In the genomic region with DNA sequence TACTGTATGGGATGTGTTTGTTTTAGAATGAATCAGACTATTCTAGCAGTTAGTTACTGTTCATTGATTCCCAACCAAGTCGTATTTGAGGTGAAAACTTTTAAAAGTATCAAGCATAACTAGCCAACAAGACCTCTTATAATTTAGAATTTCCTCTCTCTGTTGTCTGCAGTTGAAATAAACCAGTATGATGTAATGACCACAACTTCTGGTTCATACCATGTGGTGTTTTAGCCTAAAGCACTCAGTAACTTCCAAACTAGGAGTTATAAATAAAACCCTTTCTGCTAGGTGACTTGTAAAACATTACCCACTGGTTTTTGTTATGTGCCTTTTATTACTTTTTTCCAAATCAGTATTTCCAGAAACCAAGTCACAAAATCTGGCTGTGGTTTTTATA, we compare ENCODE assay signal across 13 cellular contexts. TPM values are rescaled to one million over a fixed set of nuclear protein-coding genes. Genes with fewer than 3 reads are reported as not detected.
DNase-seq lines count a peak whose midpoint lies in the region; ATAC-seq, FAIRE-seq and TF ChIP-seq lines count a peak whose summit lies in the region.
"Had no signal": no experiment of that assay in that cellular context is flagged by ENCODE, and none has a peak within 500 bp of the region (broad histone marks: within the 10 kb centered on the region; RNA-seq: fewer than 3 reads in every experiment).

No MANE protein-coding gene starts in this region.

- H2BK20ac ChIP-seq in IMR-90 (ENCODE audit: low read depth, low read length), result 0 out of 2 replicates have a peak overlapping the region, but pooled peaks have one; percentile 12

- H3K14ac ChIP-seq in IMR-90 (replicated peaks; ENCODE audit: low read depth, low read length), result no peak overlapping the region

- H3K27me3 ChIP-seq in IMR-90 (ENCODE audit: control insufficient read depth, insufficient read depth, low read length), result no peaks in the 10 kb centered on the region

- no peak overlapping the region for H4K8ac ChIP-seq in IMR-90 (ENCODE audit: low read depth in 2 of 2, low read length in 2 of 2)

- intact Hi-C loops in IMR-90 (cut with micrococcal nuclease), result no loop called here

- no peak overlapping the region for H3K23ac ChIP-seq in IMR-90 (ENCODE audit: low read depth, low read length)

- no CpG with 5 or more reads among the region's 1 CpG for WGBS in IMR-90 (ENCODE audit: extremely low coverage in 2 of 2, insufficient read length in 1 of 2), 2 experiments

- dilution Hi-C loops in IMR-90 (cut with HindIII; ENCODE audit: low sequenced_read_pairs, unreplicated experiment), result no loop called here

- in situ Hi-C loops in IMR-90 (cut with MboI; ENCODE audit: low sequenced_read_pairs), result no loop called here

- H3K79me1 ChIP-seq in IMR-90 (ENCODE audit: low read depth in 1 of 2, low read length in 2 of 2), result no peaks in the 10 kb centered on the region

- no peak overlapping the region for H3K9ac ChIP-seq in IMR-90 (ENCODE audit: low read depth, low read length)

- H3K36me3 ChIP-seq in IMR-90 (ENCODE audit: control insufficient read depth, insufficient read depth, low read length), result no peaks in the 10 kb centered on the region
- H3K36me3 ChIP-seq: prostate gland had no signal

- H4K5ac ChIP-seq in IMR-90 (ENCODE audit: low read depth, low read length), result no peak overlapping the region

- DNase-seq in D721Med (ENCODE audit: insufficient read length, low spot score) (no peak), IMR-90 (peak; percentile 72), epithelial cell of esophagus (ENCODE audit: low read depth) (peak; percentile 19), anterior cingulate cortex (lab: John Stamatoyannopoulos, UW) (no peak), RWPE1 (ENCODE audit: low spot score) (no peak)
- DNase-seq in activated CD4-positive, alpha-beta T cell treated with anti-CD3 and anti-CD28 coated beads, Interleukin-2, amount 50 U/mL, for 4 hours, result no peak
- DNase-seq: activated T-cell treated with anti-CD3 and anti-CD28 coated beads, Interleukin-2, amount 50 U/mL, for 72 hours; CD4-positive, CD25-positive, alpha-beta regulatory T cell; left cardiac atrium had no signal

- CTCF ChIA-PET in IMR-90 (lab: Yijun Ruan, JAX) (no interaction called here), RWPE1 (lab: Yijun Ruan, JAX) (no interaction called here)

- no peaks in the 10 kb centered on the region for H3K9me1 ChIP-seq in IMR-90 (ENCODE audit: insufficient read depth, low read length)

- no peaks in the 10 kb centered on the region for H4K20me1 ChIP-seq in IMR-90 (ENCODE audit: insufficient read depth, low read length)

- no peak overlapping the region for H2AFZ ChIP-seq in IMR-90 (replicated peaks; ENCODE audit: low read length, poor library complexity)

- H3K4me2 ChIP-seq in IMR-90 (ENCODE audit: low read depth, low read length), result peak overlapping the region; percentile 34; the same call in 1 of the 2 replicates

- no peak for TF ChIP-seq POLR2A in IMR-90 (IDR thresholded peaks at IDR 0.05; ENCODE audit: low read depth, low read length)

- no peak overlapping the region for H2AK5ac ChIP-seq in IMR-90 (ENCODE audit: low read depth, low read length)

- H3K4ac ChIP-seq in IMR-90 (ENCODE audit: low read depth, low read length), result no peak overlapping the region

- BruUV-seq in IMR-90 (replicated peaks; lab: Mats Ljungman, UMichigan), result no TSS peak

- FAIRE-seq in D721Med (lab: Jason Lieb, UNC), result peak; percentile 32

- no peak overlapping the region for H3K56ac ChIP-seq in IMR-90 (ENCODE audit: extremely low read depth, insufficient read depth, low read length)

- H4K91ac ChIP-seq in IMR-90 (ENCODE audit: insufficient read depth, low read depth, low read length), result no peak overlapping the region

- ATAC-seq in GM21423 (IDR thresholded peaks at IDR 0.05; ENCODE audit: unreplicated experiment), result peak; percentile 72
- peak; percentile 57 for ATAC-seq in IMR-90 (ENCODE audit: low read depth)
- no peak for ATAC-seq in HG03175 (IDR thresholded peaks at IDR 0.05; ENCODE audit: unreplicated experiment)
- ATAC-seq: activated T-cell treated with anti-CD3 and anti-CD28 coated beads, Interleukin-2, amount 50 U/mL, for 72 hours; left cardiac atrium had no signal

- TF ChIP-seq CTCF in D721Med (IDR thresholded peaks at IDR 0.05; ENCODE audit: insufficient read depth, missing control alignments) (no peak), IMR-90 (conservative IDR thresholded peaks at IDR 0.05; ENCODE audit: low read depth, low read length) (no peak), epithelial cell of esophagus (IDR thresholded peaks at IDR 0.05; ENCODE audit: insufficient read depth, low read depth, low read length, missing control alignments) (no peak), RWPE1 (conservative IDR thresholded peaks at IDR 0.05; ENCODE audit: low read depth) (no peak)

- H3K4me3 ChIP-seq in IMR-90 (ENCODE audit: insufficient read depth, low read depth, low read length), result no peak overlapping the region
- H3K4me3 ChIP-seq in epithelial cell of esophagus (ENCODE audit: low read length), result no peak overlapping the region
- H3K4me3 ChIP-seq: prostate gland had no signal

- H3K9me3 ChIP-seq in IMR-90 (ENCODE audit: control insufficient read depth, insufficient read depth, low read length), result no peaks in the 10 kb centered on the region
- H3K9me3 ChIP-seq: prostate gland had no signal

- H2BK15ac ChIP-seq in IMR-90 (ENCODE audit: low read depth, low read length), result no peak overlapping the region

- TF ChIP-seq RAD21 in IMR-90 (IDR thresholded peaks at IDR 0.05; ENCODE audit: low read length), result no peak

- no peak overlapping the region for H2BK120ac ChIP-seq in IMR-90 (ENCODE audit: low read depth, low read length)

- H2AK9ac ChIP-seq in IMR-90 (replicated peaks; ENCODE audit: low read depth, low read length, poor library complexity), result no peak overlapping the region

- POLR2A ChIA-PET in IMR-90 (lab: Charles Lee; ENCODE audit: unreplicated experiment), result no interaction called here
- POLR2A ChIA-PET in RWPE1 (lab: Yijun Ruan, JAX; ENCODE audit: low non-redundant PET), result no interaction called here

- no peak overlapping the region for H3K27ac ChIP-seq in IMR-90 (ENCODE audit: insufficient read depth, low read length)
- H3K27ac ChIP-seq in RWPE1, result no peak overlapping the region
- H3K27ac ChIP-seq: prostate gland had no signal

- H2BK5ac ChIP-seq in IMR-90 (ENCODE audit: low read depth, low read length, poor library complexity, severe bottlenecking), result peak overlapping the region; percentile 23

- H3K4me1 ChIP-seq in IMR-90 (ENCODE audit: control insufficient read depth, insufficient read depth, low read length), result peaks cover 2% of the 10 kb centered on the region
- H3K4me1 ChIP-seq: prostate gland had no signal

- H3K18ac ChIP-seq in IMR-90 (ENCODE audit: low read depth, low read length), result no peak overlapping the region

TF ChIP-seq in IMR-90, 13 proteins besides CTCF, POLR2A, EP300 and RAD21:
- TF ChIP-seq BHLHE40 (IDR thresholded peaks at IDR 0.05; ENCODE audit: low read depth, low read length) (no peak), RCOR1 (IDR thresholded peaks at IDR 0.05; ENCODE audit: insufficient replicate concordance, low read length) (no peak), RFX5 (IDR thresholded peaks at IDR 0.05; ENCODE audit: low read depth, low read length) (no peak), NFE2L2 (IDR thresholded peaks at IDR 0.05; ENCODE audit: low read depth, low read length) (no peak), USF2 (IDR thresholded peaks at IDR 0.05; ENCODE audit: low read depth, low read length) (no peak), CHD1 (IDR thresholded peaks at IDR 0.05; ENCODE audit: low read depth, low read length) (no peak), MAFK (IDR thresholded peaks at IDR 0.05; ENCODE audit: low read depth, low read length) (no peak)
- TF ChIP-seq, protein P1, sequence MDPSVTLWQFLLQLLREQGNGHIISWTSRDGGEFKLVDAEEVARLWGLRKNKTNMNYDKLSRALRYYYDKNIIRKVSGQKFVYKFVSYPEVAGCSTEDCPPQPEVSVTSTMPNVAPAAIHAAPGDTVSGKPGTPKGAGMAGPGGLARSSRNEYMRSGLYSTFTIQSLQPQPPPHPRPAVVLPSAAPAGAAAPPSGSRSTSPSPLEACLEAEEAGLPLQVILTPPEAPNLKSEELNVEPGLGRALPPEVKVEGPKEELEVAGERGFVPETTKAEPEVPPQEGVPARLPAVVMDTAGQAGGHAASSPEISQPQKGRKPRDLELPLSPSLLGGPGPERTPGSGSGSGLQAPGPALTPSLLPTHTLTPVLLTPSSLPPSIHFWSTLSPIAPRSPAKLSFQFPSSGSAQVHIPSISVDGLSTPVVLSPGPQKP (IDR thresholded peaks at IDR 0.05; ENCODE audit: borderline replicate concordance, low read depth, low read length), result no peak
TF ChIP-seq in IMR-90: peak in this region for 0.

RNA-seq across cellular contexts. Expression of gene P2RY12, which starts 19.8 kb away (rescaled TPM):
- not detected in 2 replicates for total RNA-seq in IMR-90 (2012; rRNA removed)
- polyA plus RNA-seq in IMR-90 (2012; rRNA removed), result not detected in 2 replicates
- not detected in 2 replicates for polyA plus RNA-seq in IMR-90 (2012; cell fraction: cytosol; rRNA removed)
- polyA plus RNA-seq in IMR-90 (2012; cell fraction: nucleus; rRNA removed; ENCODE audit: low replicate concordance), result not detected in 2 replicates
- total RNA-seq: activated T-cell treated with anti-CD3 and anti-CD28 coated beads, Interleukin-2, amount 50 U/mL, for 72 hours; T-helper 2 cell treated with Interferon-gamma antibody and Interleukin-4, amounts not matched to agents 100 ng/mL and 5 ng/mL, for 36 hours had no signal
- polyA plus RNA-seq: CD4-positive, CD25-positive, alpha-beta regulatory T cell had no signal

RNA-seq across cellular contexts. Expression of gene IGSF10, which starts 56.5 kb away (rescaled TPM):
- under 0.01 TPM in 2 replicates for total RNA-seq in IMR-90 (2012; rRNA removed)
- polyA plus RNA-seq in IMR-90 (2012; rRNA removed), result 0.03 and 0.07 TPM in 2 replicates
- 0.01 TPM in 1 of 2 replicates, not detected in the other for polyA plus RNA-seq in IMR-90 (2012; cell fraction: cytosol; rRNA removed)
- 0.02 and 0.23 TPM in 2 replicates for polyA plus RNA-seq in IMR-90 (2012; cell fraction: nucleus; rRNA removed; ENCODE audit: low replicate concordance)
- total RNA-seq: activated T-cell treated with anti-CD3 and anti-CD28 coated beads, Interleukin-2, amount 50 U/mL, for 72 hours; CD4-positive, CD25-positive, alpha-beta regulatory T cell; T-helper 2 cell treated with Interferon-gamma antibody and Interleukin-4, amounts not matched to agents 100 ng/mL and 5 ng/mL, for 36 hours had no signal

Comparison
In these comparisons a context has a peak if more than half of its experiments do, and no peak if none do; other contexts are left out.
1. DNase-seq: peak in IMR-90 (single experiment) and epithelial cell of esophagus (single experiment); none in D721Med (single experiment), anterior cingulate cortex (0 of 58), RWPE1 (single experiment) and activated CD4-positive, alpha-beta T cell treated with anti-CD3 and anti-CD28 coated beads, Interleukin-2, amount 50 U/mL, for 4 hours (0 of 2).